Comparison of ENCODE assay signal across 8 cellular contexts in genomic region chr12:56079729-56080555, GRCh38. TPM values are rescaled to one million over a fixed set of nuclear protein-coding genes. Genes with fewer than 3 reads are reported as not detected.
DNase-seq lines count a peak whose midpoint lies in the region; ATAC-seq and TF ChIP-seq lines count a peak whose summit lies in the region.

Gene ERBB3, plus strand, starts transcription at chr12:56080165. Its CDS starts 136 bp downstream, at chr12:56080301.

- peaks cover 6% of the 10 kb centered on the region; the same call in 1 of the 2 replicates for H4K20me1 ChIP-seq in PC-9 (ENCODE audit: insufficient read depth)

- POLR2A ChIA-PET in PC-9 (lab: Charles Lee; ENCODE audit: unreplicated experiment), result interaction anchor here (0.6 to 1.0 kb wide), 3 partner anchors 15 to 147 kb away, joined by 3 to 13 read pairs (median 4); partner anchors contain the start of gene SUOX

- no peaks in the 10 kb centered on the region for H3K36me3 ChIP-seq in ES-I3 (ENCODE audit: insufficient read depth, low read length)
- peaks cover 6% of the 10 kb centered on the region for H3K36me3 ChIP-seq in PC-9 (ENCODE audit: low read depth)

- peak within 1 kb of the TSS; percentile 68 for H3K4me3 Mint-ChIP-seq in activated T-helper 2 cell treated with anti-CD3 and anti-CD28 coated beads, Interferon-gamma antibody, Interleukin-2, Interleukin-4, amounts not matched to agents 10 μg/mL and 5 μg/mL and 100 μg/mL, durations not matched to agents 14 hours and 24 hours and 36 hours (ENCODE audit: low read depth)
- H3K4me3 Mint-ChIP-seq in natural killer cell treated with Interleukin-12 subunit alpha and Interleukin-12 subunit beta and Interleukin-15 and Interleukin-18, amount 100 ng/mL, for 72 hours, result peak within 1 kb of the TSS; percentile 77

- peak within 1 kb of the TSS; percentile 93 for H2AFZ ChIP-seq in PC-9

- peaks cover 44% of the 10 kb centered on the region for H3K79me2 ChIP-seq in PC-9 (ENCODE audit: low read depth)

- H3K27me3 Mint-ChIP-seq in activated T-helper 2 cell treated with anti-CD3 and anti-CD28 coated beads, Interferon-gamma antibody, Interleukin-2, Interleukin-4, amounts not matched to agents 10 μg/mL and 5 μg/mL and 100 μg/mL, durations not matched to agents 14 hours and 24 hours and 36 hours (ENCODE audit: low read depth), result peaks cover 32% of the 10 kb centered on the region
- H3K27me3 Mint-ChIP-seq in natural killer cell treated with Interleukin-12 subunit alpha and Interleukin-12 subunit beta and Interleukin-15 and Interleukin-18, amount 100 ng/mL, for 72 hours, result peaks cover 7 to 9% of the 10 kb centered on the region in 2 donors

- peaks cover 18% of the 10 kb centered on the region for H3F3A ChIP-seq in PC-9 (ENCODE audit: insufficient read depth, low read depth)

- H3K9ac ChIP-seq in ES-I3 (ENCODE audit: low read depth, low read length), result peak within 1 kb of the TSS; percentile 86

- no peaks in the 10 kb centered on the region for H3K36me3 Mint-ChIP-seq in activated T-helper 2 cell treated with anti-CD3 and anti-CD28 coated beads, Interferon-gamma antibody, Interleukin-2, Interleukin-4, amounts not matched to agents 10 μg/mL and 5 μg/mL and 100 μg/mL, durations not matched to agents 14 hours and 24 hours and 36 hours (ENCODE audit: low read depth)
- H3K36me3 Mint-ChIP-seq in natural killer cell treated with Interleukin-12 subunit alpha and Interleukin-12 subunit beta and Interleukin-15 and Interleukin-18, amount 100 ng/mL, for 72 hours, result no peaks in the 10 kb centered on the region

- intact Hi-C loops in PC-9 (cut with micrococcal nuclease; ENCODE audit: unreplicated experiment), result loop anchor here (1.0 to 2.0 kb wide), 3 partner anchors 24 to 36 kb away; partner anchors contain the start of genes PA2G4 and RPL41
- intact Hi-C loops in activated T-helper 2 cell treated with anti-CD3 and anti-CD28 coated beads, Interferon-gamma antibody, Interleukin-2, Interleukin-4, amounts not matched to agents 10 μg/mL and 5 μg/mL and 100 μg/mL, durations not matched to agents 14 hours and 24 hours and 36 hours (cut with micrococcal nuclease), result loop anchor here (1.0 to 2.0 kb wide), 2 partner anchors 24 to 33 kb away; partner anchors contain the start of gene PA2G4

- peak; percentile 79 to 92 for DNase-seq in PC-9
- DNase-seq in activated T-helper 2 cell treated with anti-CD3 and anti-CD28 coated beads, Interferon-gamma antibody, Interleukin-2, Interleukin-4, amounts not matched to agents 10 μg/mL and 5 μg/mL and 100 μg/mL, durations not matched to agents 14 hours and 24 hours and 36 hours (ENCODE audit: low spot score), result peak; percentile 55
- peak; percentile 65 for DNase-seq in fibroblast of peridontal ligament (ENCODE audit: extremely low read depth)
- peak; percentile 82 for DNase-seq in natural killer cell treated with Interleukin-12 subunit alpha and Interleukin-12 subunit beta and Interleukin-15 and Interleukin-18, amount 100 ng/mL, for 72 hours (ENCODE audit: low spot score)
- DNase-seq in stimulated activated naive CD8-positive, alpha-beta T cell treated with anti-CD3 and anti-CD28 coated beads, Interleukin-15, Interleukin-2, amounts not matched to agents 100 U/mL and 50 U/mL, for 24 hours, result peak; percentile 74

- no peaks in the 10 kb centered on the region for H3K27me3 ChIP-seq in PC-9 (ENCODE audit: insufficient read depth, low read depth)

- no peak within 1 kb of the TSS for H3K27ac Mint-ChIP-seq in activated T-helper 2 cell treated with anti-CD3 and anti-CD28 coated beads, Interferon-gamma antibody, Interleukin-2, Interleukin-4, amounts not matched to agents 10 μg/mL and 5 μg/mL and 100 μg/mL, durations not matched to agents 14 hours and 24 hours and 36 hours
- no peak within 1 kb of the TSS for H3K27ac Mint-ChIP-seq in natural killer cell treated with Interleukin-12 subunit alpha and Interleukin-12 subunit beta and Interleukin-15 and Interleukin-18, amount 100 ng/mL, for 72 hours

- H3K9me2 ChIP-seq in PC-9 (ENCODE audit: insufficient read depth), result no peaks in the 10 kb centered on the region

- H3K4me1 ChIP-seq in ES-I3 (ENCODE audit: insufficient read depth, low read length) (peaks cover 23% of the 10 kb centered on the region), PC-9 (replicated peaks; ENCODE audit: insufficient read depth) (peaks cover 27% of the 10 kb centered on the region)

- peak within 1 kb of the TSS; percentile 93 for H3K4me2 ChIP-seq in PC-9

- peaks cover 2% of the 10 kb centered on the region for H3K4me1 Mint-ChIP-seq in activated T-helper 2 cell treated with anti-CD3 and anti-CD28 coated beads, Interferon-gamma antibody, Interleukin-2, Interleukin-4, amounts not matched to agents 10 μg/mL and 5 μg/mL and 100 μg/mL, durations not matched to agents 14 hours and 24 hours and 36 hours (ENCODE audit: low read depth)
- H3K4me1 Mint-ChIP-seq in natural killer cell treated with Interleukin-12 subunit alpha and Interleukin-12 subunit beta and Interleukin-15 and Interleukin-18, amount 100 ng/mL, for 72 hours (ENCODE audit: low read depth in 2 of 2), result peaks cover 0 to 6% of the 10 kb centered on the region in 2 donors

- no peaks in the 10 kb centered on the region for H3K9me3 Mint-ChIP-seq in activated T-helper 2 cell treated with anti-CD3 and anti-CD28 coated beads, Interferon-gamma antibody, Interleukin-2, Interleukin-4, amounts not matched to agents 10 μg/mL and 5 μg/mL and 100 μg/mL, durations not matched to agents 14 hours and 24 hours and 36 hours
- no peaks in the 10 kb centered on the region for H3K9me3 Mint-ChIP-seq in natural killer cell treated with Interleukin-12 subunit alpha and Interleukin-12 subunit beta and Interleukin-15 and Interleukin-18, amount 100 ng/mL, for 72 hours

- peak within 1 kb of the TSS; percentile 86 for H3K27ac ChIP-seq in PC-9

- H3K4me3 ChIP-seq in PC-9, result peak within 1 kb of the TSS; percentile 69

- TF ChIP-seq CTCF in PC-9 (conservative IDR thresholded peaks at IDR 0.05), result no peak

- CTCF ChIA-PET in PC-9 (lab: Charles Lee), result interaction anchor here (0.6 to 1.0 kb wide), 3 partner anchors 29 to 84 kb away, joined by 3 to 9 read pairs (median 3); no protein-coding TSS in a partner anchor

- H3K9me3 ChIP-seq in ES-I3 (ENCODE audit: control insufficient read depth, insufficient read depth, low read length), result no peaks in the 10 kb centered on the region
- no peaks in the 10 kb centered on the region for H3K9me3 ChIP-seq in PC-9 (ENCODE audit: insufficient read depth, low read depth)

- ATAC-seq in HG03571 (IDR thresholded peaks at IDR 0.05; ENCODE audit: unreplicated experiment) (peak; percentile 17), HG02623 (IDR thresholded peaks at IDR 0.05; ENCODE audit: unreplicated experiment) (no peak)
- ATAC-seq in natural killer cell treated with Interleukin-12 subunit alpha and Interleukin-12 subunit beta and Interleukin-15 and Interleukin-18, amount 100 ng/mL, for 72 hours, result peak; percentile 90 to 93
- ATAC-seq in stimulated activated naive CD8-positive, alpha-beta T cell treated with anti-CD3 and anti-CD28 coated beads, Interleukin-15, Interleukin-2, amounts not matched to agents 100 U/mL and 50 U/mL, for 24 hours, result peak; percentile 91

- BruUV-seq in PC-9 (replicated peaks; lab: Mats Ljungman, UMichigan), result no TSS peak

RNA-seq across cellular contexts. Expression of gene ERBB3, which starts in this region (rescaled TPM):
- total RNA-seq in PC-9 (2021), result 127 and 145 TPM in 2 replicates
- total RNA-seq in activated T-helper 2 cell treated with anti-CD3 and anti-CD28 coated beads, Interferon-gamma antibody, Interleukin-2, Interleukin-4, amounts not matched to agents 10 μg/mL and 5 μg/mL and 100 μg/mL, durations not matched to agents 14 hours and 24 hours and 36 hours, result 0.11 and 0.71 TPM in 2 replicates
- not detected for total RNA-seq in natural killer cell treated with Interleukin-12 subunit alpha and Interleukin-12 subunit beta and Interleukin-15 and Interleukin-18, amount 100 ng/mL, for 72 hours

Comparison
In these comparisons a context has a peak if more than half of its experiments do, and no peak if none do; other contexts are left out.
1. RNA of gene ERBB3 (total RNA-seq): 127 to 145 TPM in PC-9; 0.11 to 0.71 TPM in activated T-helper 2 cell treated with anti-CD3 and anti-CD28 coated beads, Interferon-gamma antibody, Interleukin-2, Interleukin-4, amounts not matched to agents 10 μg/mL and 5 μg/mL and 100 μg/mL, durations not matched to agents 14 hours and 24 hours and 36 hours and not detected in natural killer cell treated with Interleukin-12 subunit alpha and Interleukin-12 subunit beta and Interleukin-15 and Interleukin-18, amount 100 ng/mL, for 72 hours; every median in the first group is over 10 times any median in the second.
2. Peak in DNase-seq in activated T-helper 2 cell treated with anti-CD3 and anti-CD28 coated beads, Interferon-gamma antibody, Interleukin-2, Interleukin-4, amounts not matched to agents 10 μg/mL and 5 μg/mL and 100 μg/mL, durations not matched to agents 14 hours and 24 hours and 36 hours; RNA of the gene not detected or under 1 TPM.
3. Peak in DNase-seq and ATAC-seq in natural killer cell treated with Interleukin-12 subunit alpha and Interleukin-12 subunit beta and Interleukin-15 and Interleukin-18, amount 100 ng/mL, for 72 hours; RNA of the gene not detected or under 1 TPM.
4. Peak in every context shown above with its lines, with median percentiles within 50 percentile points of each other: DNase-seq.